In genomic region chr3:69716119-69716518, GRCh38 we compare ENCODE assay signal across 27 cellular contexts. TPM values are rescaled to one million over a fixed set of nuclear protein-coding genes. Genes with fewer than 3 reads are reported as not detected.
"Had no signal": no experiment of that assay in that cellular context is flagged by ENCODE, and none has a peak within 500 bp of the region (broad histone marks: within the 10 kb centered on the region; RNA-seq: fewer than 3 reads in every experiment).

No MANE protein-coding gene starts in this region.

- DNase-seq: activated B cell treated with CpG ODN at 0.5 μM for 24 hours; activated CD4-positive, alpha-beta T cell treated with anti-CD3 and anti-CD28 coated beads, Interleukin-2, amount 50 U/mL, for 4 hours; activated naive CD4-positive, alpha-beta T cell treated with Interleukin-2 at 50 U/mL for 16 hours; activated naive CD8-positive, alpha-beta T cell treated with anti-CD3 and anti-CD28 coated beads for 36 hours; activated T-cell treated with anti-CD3 and anti-CD28 coated beads for 4 hours; activated T-cell treated with anti-CD3 and anti-CD28 coated beads, Interleukin-2, amount 50 U/mL, for 72 hours; caudate nucleus; gastrocnemius medialis; glutamatergic neuron; hippocampal formation; immature natural killer cell; mesendoderm; natural killer cell; right lobe of liver; stimulated activated CD4-positive, alpha-beta T cell treated with anti-CD3 and anti-CD28 coated beads, Interleukin-4, amount 100 ng/mL, for 4 hours; stimulated activated CD8-positive, alpha-beta memory T cell treated with anti-CD3 and anti-CD28 coated beads, Interleukin-4, amount 100 ng/mL, for 48 hours; stomach; T-helper 1 cell; tibial artery had no signal

- H3K27me3 ChIP-seq: adrenal gland, ascending aorta, esophagus muscularis mucosa, gastrocnemius medialis, neural progenitor cell, right lobe of liver, stomach, tibial artery had no signal

- H3K36me3 ChIP-seq: adrenal gland, ascending aorta, esophagus muscularis mucosa, gastrocnemius medialis, neural progenitor cell, right lobe of liver, stomach, tibial artery had no signal

- ATAC-seq: activated T-cell treated with anti-CD3 and anti-CD28 coated beads, Interleukin-2, amount 50 U/mL, for 72 hours; left lobe of liver; natural killer cell; right lobe of liver; stimulated activated memory B cell treated with anti-CD40 and anti-IgM and Interleukin-4, amounts not matched to agents 10 μg/mL and 1 μg/mL and 100 μg/mL, for 72 hours had no signal

- H3K27ac ChIP-seq: adrenal gland, ascending aorta, esophagus muscularis mucosa, gastrocnemius medialis, neural progenitor cell, right lobe of liver, skin epidermis, stomach, tibial artery had no signal

- H3K9me3 ChIP-seq: adrenal gland, ascending aorta, esophagus muscularis mucosa, gastrocnemius medialis, right lobe of liver, stomach, tibial artery had no signal

- H3K4me1 ChIP-seq: adrenal gland, ascending aorta, neural progenitor cell, right lobe of liver, stomach, tibial artery had no signal

- H3K4me3 ChIP-seq: adrenal gland, ascending aorta, esophagus muscularis mucosa, gastrocnemius medialis, lung, neural progenitor cell, right lobe of liver, skin epidermis, stomach, tibial artery had no signal

RNA-seq across cellular contexts. Expression of gene MITF, which starts 23.1 kb away (rescaled TPM):
- total RNA-seq: activated B cell treated with CpG ODN at 0.5 μM for 24 hours had no signal
